Comparison of ENCODE assay signal across 8 cellular contexts in the genomic region with DNA sequence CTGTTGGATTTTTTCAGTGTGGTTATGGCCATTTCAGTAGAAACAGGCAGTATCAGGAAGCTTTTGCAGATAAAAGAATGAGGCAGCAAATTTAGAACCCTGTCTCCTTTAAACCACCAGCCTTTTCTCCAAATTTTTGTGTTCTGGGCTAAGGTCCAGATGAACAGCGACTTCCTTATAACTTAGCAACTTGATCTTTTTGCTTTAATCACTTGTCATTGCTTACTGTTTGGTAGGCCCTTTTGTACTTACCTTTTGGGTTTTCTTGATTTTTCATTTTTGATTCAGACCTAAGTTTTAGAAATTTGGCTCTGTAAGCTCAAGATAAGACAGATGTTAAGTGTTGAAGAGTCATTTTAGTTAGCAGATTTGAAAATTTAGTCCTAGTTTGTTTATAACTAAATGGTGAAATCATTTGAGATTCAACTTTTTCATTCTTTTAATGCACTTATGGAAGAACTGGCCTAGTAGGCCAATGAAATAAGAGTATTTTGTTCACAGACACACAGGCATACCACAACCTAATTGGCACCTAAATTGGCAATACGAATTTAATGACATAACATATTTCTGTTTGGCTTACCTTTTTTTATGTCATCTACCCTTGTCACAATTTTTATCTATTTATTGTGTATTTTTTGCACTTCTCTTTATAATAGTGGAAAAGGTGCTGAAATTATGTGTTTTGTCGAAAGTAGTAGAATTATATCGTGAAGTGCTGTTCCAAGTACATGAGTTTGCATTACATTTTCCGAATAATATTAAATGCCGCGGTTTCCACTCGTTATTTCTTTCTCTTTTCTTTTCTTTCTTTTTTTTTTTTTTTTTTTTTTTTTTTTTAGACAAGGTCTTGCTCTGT. TPM values are rescaled to one million over a fixed set of nuclear protein-coding genes. Genes with fewer than 3 reads are reported as not detected.
DNase-seq lines count a peak whose midpoint lies in the region; ATAC-seq, FAIRE-seq and TF ChIP-seq lines count a peak whose summit lies in the region.

No MANE protein-coding gene starts in this region.

- no peaks in the 10 kb centered on the region for H3K27me3 ChIP-seq in CD4-positive, alpha-beta T cell (ENCODE audit: control insufficient read depth, insufficient read depth, low read length)
- no peaks in the 10 kb centered on the region for H3K27me3 ChIP-seq in mammary epithelial cell (ENCODE audit: insufficient read depth, low read length)

- H3K27ac ChIP-seq in CD4-positive, alpha-beta T cell (ENCODE audit: low read depth, low read length): no peak overlapping the region
- H3K27ac ChIP-seq in mammary epithelial cell (ENCODE audit: insufficient read depth, low read depth, low read length): no peak overlapping the region

- H3K4me3 ChIP-seq in mammary epithelial cell (replicated peaks in 1 of 3; ENCODE audit: insufficient read depth in 1 of 3, low read depth in 2 of 3, low read length in 3 of 3): peak overlapping the region in 2 of 3 experiments; percentile 73 to 79

- no peaks in the 10 kb centered on the region for H3K36me3 ChIP-seq in mammary epithelial cell (ENCODE audit: insufficient read depth, low read length)

- H3K4me1 Mint-ChIP-seq in CD4-positive, alpha-beta T cell (ENCODE audit: low read depth): peaks cover 37% of the 10 kb centered on the region
- H3K4me1 Mint-ChIP-seq in natural killer cell treated with Interleukin-12 subunit alpha and Interleukin-12 subunit beta and Interleukin-15 and Interleukin-18, amount 100 ng/mL, for 72 hours (ENCODE audit: low read depth in 2 of 2): peaks cover 28 to 34% of the 10 kb centered on the region in 2 donors

- peak overlapping the region; percentile 88 for H3K4me2 ChIP-seq in mammary epithelial cell (ENCODE audit: insufficient read depth, low read depth, low read length)

- in situ Hi-C loops in mammary epithelial cell (cut with MboI; ENCODE audit: low sequenced_read_pairs in 2 of 2): no loop called here

- 81% methylated on average over 8 of the region's 8 CpGs for WGBS in mammary epithelial cell (ENCODE audit: low coverage, missing lambda C conversion rate)

- no peak for ATAC-seq in CD4-positive, alpha-beta T cell (ENCODE audit: poor library complexity)
- no peak for ATAC-seq in natural killer cell treated with Interleukin-12 subunit alpha and Interleukin-12 subunit beta and Interleukin-15 and Interleukin-18, amount 100 ng/mL, for 72 hours
- ATAC-seq in HG03159 (IDR thresholded peaks at IDR 0.05; ENCODE audit: unreplicated experiment): no peak

- dilution Hi-C loops in mammary epithelial cell (cut with HindIII; ENCODE audit: low sequenced_read_pairs): no loop called here

- peaks cover 17% of the 10 kb centered on the region for H3K4me1 ChIP-seq in mammary epithelial cell (ENCODE audit: insufficient read depth, low read length)

- BruUV-seq in mammary epithelial cell (replicated peaks; lab: Mats Ljungman, UMichigan): no TSS peak

- no peak for FAIRE-seq in RCC 7860 (lab: Jason Lieb, UNC)

- TF ChIP-seq CTCF in CD4-positive, alpha-beta T cell (IDR thresholded peaks at IDR 0.05): no peak
- no peak for TF ChIP-seq CTCF in mammary epithelial cell (conservative IDR thresholded peaks at IDR 0.05 in 1 of 2, IDR thresholded peaks at IDR 0.05 in 1 of 2; ENCODE audit: extremely low read depth in 1 of 2, insufficient read depth in 1 of 2, low read depth in 1 of 2, low read length in 2 of 2)

- H3K36me3 Mint-ChIP-seq in CD4-positive, alpha-beta T cell (ENCODE audit: low read depth): peaks cover 4% of the 10 kb centered on the region
- H3K36me3 Mint-ChIP-seq in natural killer cell treated with Interleukin-12 subunit alpha and Interleukin-12 subunit beta and Interleukin-15 and Interleukin-18, amount 100 ng/mL, for 72 hours: no peaks in the 10 kb centered on the region

- intact Hi-C loops in CD4-positive, alpha-beta T cell (cut with DNase I, micrococcal nuclease): loop anchor here (5.0 kb wide), 2 partner anchors 54 to 254 kb away; a partner anchor contains a TSS
- intact Hi-C loops in mammary epithelial cell (cut with micrococcal nuclease): no loop called here

- CTCF ChIA-PET in CD4-positive, alpha-beta T cell (lab: Charles Lee): interaction anchor here (2.2 to 3.2 kb wide), 2 partner anchors 13 to 56 kb away, joined by 5 to 33 read pairs; a partner anchor contains a TSS
- CTCF ChIA-PET in mammary epithelial cell (lab: Charles Lee; ENCODE audit: low non-redundant PET): no interaction called here

- H3K27ac Mint-ChIP-seq in CD4-positive, alpha-beta T cell: peak overlapping the region; percentile 59
- H3K27ac Mint-ChIP-seq in natural killer cell treated with Interleukin-12 subunit alpha and Interleukin-12 subunit beta and Interleukin-15 and Interleukin-18, amount 100 ng/mL, for 72 hours: no peak overlapping the region

- no peaks in the 10 kb centered on the region for H4K20me1 ChIP-seq in mammary epithelial cell (ENCODE audit: insufficient read depth, low read length)

- POLR2A ChIA-PET in CD4-positive, alpha-beta T cell (lab: Charles Lee): interaction anchor here (1.3 to 2.6 kb wide), 3 partner anchors 12 to 55 kb away, joined by 5 to 44 read pairs (median 10); a partner anchor contains a TSS

- no peaks in the 10 kb centered on the region for H3K27me3 Mint-ChIP-seq in CD4-positive, alpha-beta T cell
- H3K27me3 Mint-ChIP-seq in natural killer cell treated with Interleukin-12 subunit alpha and Interleukin-12 subunit beta and Interleukin-15 and Interleukin-18, amount 100 ng/mL, for 72 hours: no peaks in the 10 kb centered on the region

- peaks cover 64% of the 10 kb centered on the region for H3K79me2 ChIP-seq in mammary epithelial cell (ENCODE audit: insufficient read depth, low read length)

- H3K9me3 Mint-ChIP-seq in CD4-positive, alpha-beta T cell: no peaks in the 10 kb centered on the region
- no peaks in the 10 kb centered on the region for H3K9me3 Mint-ChIP-seq in natural killer cell treated with Interleukin-12 subunit alpha and Interleukin-12 subunit beta and Interleukin-15 and Interleukin-18, amount 100 ng/mL, for 72 hours

- peak overlapping the region; percentile 29 for H3K9ac ChIP-seq in mammary epithelial cell (ENCODE audit: insufficient read depth, low read length)

- no peak for DNase-seq in CD4-positive, alpha-beta T cell
- DNase-seq in LHCN-M2 (ENCODE audit: low read depth) (peak; percentile 9), mammary epithelial cell (no peak), SKM-1 (lab: John Stamatoyannopoulos, UW; ENCODE audit: unreplicated experiment) (no peak), RCC 7860 (ENCODE audit: low spot score) (no peak)
- DNase-seq in natural killer cell treated with Interleukin-12 subunit alpha and Interleukin-12 subunit beta and Interleukin-15 and Interleukin-18, amount 100 ng/mL, for 72 hours (ENCODE audit: low spot score): no peak
- no peak for DNase-seq in activated CD8-positive, alpha-beta memory T cell treated with anti-CD3 and anti-CD28 coated beads for 24 hours

- H3K4me3 Mint-ChIP-seq in CD4-positive, alpha-beta T cell: peak overlapping the region; percentile 85
- peak overlapping the region; percentile 94 for H3K4me3 Mint-ChIP-seq in natural killer cell treated with Interleukin-12 subunit alpha and Interleukin-12 subunit beta and Interleukin-15 and Interleukin-18, amount 100 ng/mL, for 72 hours

- no peaks in the 10 kb centered on the region for H3K9me3 ChIP-seq in CD4-positive, alpha-beta T cell (ENCODE audit: control insufficient read depth, low read length)
- no peaks in the 10 kb centered on the region for H3K9me3 ChIP-seq in mammary epithelial cell (replicated peaks; ENCODE audit: insufficient read depth, low read length)

- H2AFZ ChIP-seq in mammary epithelial cell (ENCODE audit: low read depth, low read length): no peak overlapping the region

RNA-seq across cellular contexts. Expression of a gene that starts 2.1 kb away (rescaled TPM):
- total RNA-seq in CD4-positive, alpha-beta T cell: 10 to 100 TPM; 16.4 to 17.6 TPM
- 50.7 and 64.1 TPM in 2 replicates for total RNA-seq in LHCN-M2 (2014; rRNA removed)
- 54.1 TPM for polyA plus RNA-seq in LHCN-M2 (2012)
- 10 to 100 TPM; 39.5 to 58.5 TPM for total RNA-seq in mammary epithelial cell
- 53.5 TPM for polyA plus RNA-seq in mammary epithelial cell
- polyA minus RNA-seq in mammary epithelial cell: 76.7 TPM
- total RNA-seq in natural killer cell treated with Interleukin-12 subunit alpha and Interleukin-12 subunit beta and Interleukin-15 and Interleukin-18, amount 100 ng/mL, for 72 hours: 10 to 100 TPM; 52.3 to 55.3 TPM

RNA-seq across cellular contexts. Expression of a gene that starts 12.2 kb away (rescaled TPM):
- total RNA-seq in CD4-positive, alpha-beta T cell: 10 to 100 TPM; 14.5 to 16.5 TPM
- total RNA-seq in LHCN-M2 (2014; rRNA removed) (104 and 119 TPM in 2 replicates), mammary epithelial cell (100 to 1,000 TPM in 1 of 2 donors, 10 to 100 TPM in 1; 63.7 to 163 TPM)
- polyA plus RNA-seq in LHCN-M2 (2012): 25.9 TPM
- 38.3 TPM for polyA plus RNA-seq in mammary epithelial cell
- 82.5 TPM for polyA minus RNA-seq in mammary epithelial cell
- 10 to 100 TPM; 12.5 to 40.6 TPM for total RNA-seq in natural killer cell treated with Interleukin-12 subunit alpha and Interleukin-12 subunit beta and Interleukin-15 and Interleukin-18, amount 100 ng/mL, for 72 hours
